18 cellular contexts compared by ENCODE assay signal in genomic region chr3:182323126-182323727, GRCh38.
"Had no signal": no experiment of that assay in that cellular context is flagged by ENCODE, and none has a peak within 500 bp of the region (broad histone marks: within the 10 kb centered on the region; RNA-seq: fewer than 3 reads in every experiment).

No MANE protein-coding gene starts in this region.

- H3K4me3 Mint-ChIP-seq: activated B cell treated with CpG ODN at 0.5 μM for 24 hours; activated CD8-positive, alpha-beta T cell treated with anti-CD3 and anti-CD28 coated beads for 36 hours; activated naive CD4-positive, alpha-beta T cell treated with anti-CD3 and anti-CD28 coated beads, Interleukin-2, amount 50 U/mL, for 24 hours; stimulated activated naive CD8-positive, alpha-beta T cell treated with anti-CD3 and anti-CD28 coated beads, Interleukin-15, amount 100 ng/mL, for 72 hours had no signal

- DNase-seq: activated B cell treated with CpG ODN at 0.5 μM for 24 hours; activated CD4-positive, alpha-beta T cell treated with anti-CD3 and anti-CD28 coated beads for 48 hours; activated CD8-positive, alpha-beta T cell treated with anti-CD3 and anti-CD28 coated beads for 36 hours; activated effector memory CD4-positive, alpha-beta T cell treated with anti-CD3 and anti-CD28 coated beads, Interleukin-2, amount 50 U/mL, for 16 hours; activated T-cell treated with anti-CD3 and anti-CD28 coated beads, Interleukin-2, amount 50 U/mL, for 48 hours; adrenal gland; islet precursor cell; midbrain; psoas muscle; spleen; stimulated activated naive CD8-positive, alpha-beta T cell treated with anti-CD3 and anti-CD28 coated beads, Interleukin-15, amount 100 ng/mL, for 72 hours; upper lobe of left lung had no signal

- H3K27me3 Mint-ChIP-seq: activated B cell treated with CpG ODN at 0.5 μM for 24 hours; activated CD8-positive, alpha-beta T cell treated with anti-CD3 and anti-CD28 coated beads for 36 hours; stimulated activated naive CD8-positive, alpha-beta T cell treated with anti-CD3 and anti-CD28 coated beads, Interleukin-15, amount 100 ng/mL, for 72 hours had no signal

- H3K27ac Mint-ChIP-seq: activated B cell treated with CpG ODN at 0.5 μM for 24 hours; activated CD8-positive, alpha-beta T cell treated with anti-CD3 and anti-CD28 coated beads for 36 hours; activated naive CD4-positive, alpha-beta T cell treated with anti-CD3 and anti-CD28 coated beads, Interleukin-2, amount 50 U/mL, for 24 hours; stimulated activated naive CD8-positive, alpha-beta T cell treated with anti-CD3 and anti-CD28 coated beads, Interleukin-15, amount 100 ng/mL, for 72 hours had no signal

- ATAC-seq: activated CD8-positive, alpha-beta T cell treated with anti-CD3 and anti-CD28 coated beads for 36 hours; gastroesophageal sphincter; left lobe of liver; psoas muscle; sciatic nerve; stimulated activated naive CD8-positive, alpha-beta T cell treated with anti-CD3 and anti-CD28 coated beads, Interleukin-15, amount 100 ng/mL, for 72 hours had no signal

- H3K9me3 ChIP-seq: adrenal gland, psoas muscle had no signal

- H3K27me3 ChIP-seq: adrenal gland, gastroesophageal sphincter, upper lobe of left lung had no signal

- H3K36me3 Mint-ChIP-seq: activated naive CD4-positive, alpha-beta T cell treated with anti-CD3 and anti-CD28 coated beads, Interleukin-2, amount 50 U/mL, for 24 hours had no signal

- H3K36me3 ChIP-seq: adrenal gland, gastroesophageal sphincter, spleen, upper lobe of left lung had no signal

- H3K4me1 Mint-ChIP-seq: activated B cell treated with CpG ODN at 0.5 μM for 24 hours; activated naive CD4-positive, alpha-beta T cell treated with anti-CD3 and anti-CD28 coated beads, Interleukin-2, amount 50 U/mL, for 24 hours; stimulated activated naive CD8-positive, alpha-beta T cell treated with anti-CD3 and anti-CD28 coated beads, Interleukin-15, amount 100 ng/mL, for 72 hours had no signal

- H3K27ac ChIP-seq: adrenal gland, gastroesophageal sphincter, psoas muscle, spleen, upper lobe of left lung had no signal

- FAIRE-seq: colon, endometrium had no signal

- H3K4me3 ChIP-seq: adrenal gland, gastroesophageal sphincter, psoas muscle, spleen, upper lobe of left lung had no signal

- H3K4me1 ChIP-seq: adrenal gland, gastroesophageal sphincter, psoas muscle, spleen, upper lobe of left lung had no signal
